1 cellular context compared by ENCODE assay signal in genomic region chr11:35907648-35908431, GRCh38.
TF ChIP-seq lines count a peak whose summit lies in the region.

No MANE protein-coding gene starts in this region.

TF ChIP-seq in WTC11, 78 proteins besides CTCF, POLR2A, EP300 and RAD21 (continued from another document):
- TF ChIP-seq NR2C2 (CRISPR knock-in tag; IDR thresholded peaks at IDR 0.05) (no peak), KAT7 (CRISPR knock-in tag; IDR thresholded peaks at IDR 0.05; ENCODE audit: borderline replicate concordance) (no peak), FOXJ3 (CRISPR knock-in tag; IDR thresholded peaks at IDR 0.05; ENCODE audit: borderline replicate concordance) (no peak), AFF4 (CRISPR knock-in tag; IDR thresholded peaks at IDR 0.05; ENCODE audit: borderline replicate concordance) (no peak)
TF ChIP-seq in WTC11: peak in this region for 0.
